Comparison of ENCODE assay signal across 8 cellular contexts in genomic region chr6:160667854-160668481, GRCh38. TPM values are rescaled to one million over a fixed set of nuclear protein-coding genes. Genes with fewer than 3 reads are reported as not detected.
DNase-seq lines count a peak whose midpoint lies in the region; ATAC-seq and TF ChIP-seq lines count a peak whose summit lies in the region.

No MANE protein-coding gene starts in this region.

- H3K4me1 ChIP-seq in NT2/D1 (ENCODE audit: insufficient read depth, insufficient read length), result no peaks in the 10 kb centered on the region

- no peaks in the 10 kb centered on the region for H3K27me3 ChIP-seq in NT2/D1 (ENCODE audit: insufficient read depth, insufficient read length)

- TF ChIP-seq POLR2A in GM18505 (IDR thresholded peaks at IDR 0.05; ENCODE audit: borderline replicate concordance, extremely low read depth, insufficient read depth, insufficient read length), result no peak

- no peaks in the 10 kb centered on the region for H3K9me3 ChIP-seq in NT2/D1 (ENCODE audit: insufficient read depth, low read length)

- H3K27me3 Mint-ChIP-seq in chondrocyte (ENCODE audit: low read depth), result no peaks in the 10 kb centered on the region

- H3K4me1 Mint-ChIP-seq in chondrocyte (ENCODE audit: low read depth), result no peaks in the 10 kb centered on the region

- DNase-seq in ACHN (peak; percentile 36), NT2/D1 (ENCODE audit: low read depth, low spot score) (peak; percentile 18), chondrocyte (ENCODE audit: low spot score) (no peak), NCI-H345 (lab: John Stamatoyannopoulos, UW) (no peak), midbrain (lab: John Stamatoyannopoulos, UW) (no peak)
- peak; percentile 44 for DNase-seq in stimulated activated CD4-positive, alpha-beta T cell treated with anti-CD3 and anti-CD28 coated beads, Interleukin-1b, Interleukin-23, amount 100 ng/mL, for 48 hours

- H3K4me3 Mint-ChIP-seq in chondrocyte (ENCODE audit: unreplicated experiment), result no peak overlapping the region

- no peaks in the 10 kb centered on the region for H3K36me3 ChIP-seq in NT2/D1 (ENCODE audit: insufficient read depth, insufficient read length, low read length)

- in situ Hi-C loops in ACHN (cut with HindIII; ENCODE audit: low pct_ligation_motif_present, low pct_unique_long_range_greater_than_20kb, low sequenced_read_pairs), result no loop called here

- ATAC-seq in GM18505 (IDR thresholded peaks at IDR 0.05; ENCODE audit: unreplicated experiment), result peak; percentile 76
- ATAC-seq in HG02973 (IDR thresholded peaks at IDR 0.05; ENCODE audit: unreplicated experiment), result peak; percentile 83

- no peak overlapping the region for H3K9ac ChIP-seq in NT2/D1 (ENCODE audit: insufficient read length, low read depth)

- peak; percentile 38 for TF ChIP-seq CTCF in chondrocyte (IDR thresholded peaks at IDR 0.05)

- peaks cover 14% of the 10 kb centered on the region for H3K9me3 Mint-ChIP-seq in chondrocyte (ENCODE audit: low read depth)

- no peak overlapping the region for H3K4me3 ChIP-seq in NT2/D1 (ENCODE audit: insufficient read length, low read depth)

- no peak overlapping the region for H3K27ac Mint-ChIP-seq in chondrocyte (ENCODE audit: unreplicated experiment)

- no peaks in the 10 kb centered on the region for H3K36me3 Mint-ChIP-seq in chondrocyte (ENCODE audit: low read depth)

RNA-seq across cellular contexts. Expression of gene LPA, which starts 3.9 kb away (rescaled TPM):
- total RNA-seq in chondrocyte, result 0.31 TPM in 1 of 3 replicates, not detected in the others

RNA-seq across cellular contexts. Expression of gene PLG, which starts 34.1 kb away (rescaled TPM):
- not detected in 3 replicates for total RNA-seq in chondrocyte

Comparison
In these comparisons a context has a peak if more than half of its experiments do, and no peak if none do; other contexts are left out.
1. DNase-seq: peak in ACHN (single experiment), NT2/D1 (single experiment) and stimulated activated CD4-positive, alpha-beta T cell treated with anti-CD3 and anti-CD28 coated beads, Interleukin-1b, Interleukin-23, amount 100 ng/mL, for 48 hours (single experiment); none in chondrocyte (single experiment), NCI-H345 (single experiment) and midbrain (single experiment).